7 cellular contexts compared by ENCODE assay signal in the genomic region with DNA sequence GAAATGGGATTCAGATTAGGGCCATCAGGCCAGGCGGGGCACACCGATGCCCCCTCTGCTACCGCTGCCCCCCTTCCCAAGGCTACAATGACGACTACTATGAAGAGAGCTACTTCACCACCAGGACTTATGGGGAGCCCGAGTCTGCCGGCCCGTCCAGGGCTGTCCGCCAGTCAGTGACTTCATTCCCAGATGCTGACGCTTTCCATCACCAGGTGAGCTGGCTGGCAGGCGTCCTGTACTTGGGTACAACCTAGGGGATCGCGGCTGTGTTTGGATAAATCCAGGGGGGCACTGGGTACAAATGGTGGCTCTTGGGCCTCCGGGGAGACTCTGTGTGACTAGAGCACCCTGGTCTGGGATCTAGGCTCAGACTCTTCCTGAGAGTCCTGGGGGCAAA. TPM values are rescaled to one million over a fixed set of nuclear protein-coding genes. Genes with fewer than 3 reads are reported as not detected.
DNase-seq lines count a peak whose midpoint lies in the region; ATAC-seq and TF ChIP-seq lines count a peak whose summit lies in the region.

No MANE protein-coding gene starts in this region.

- H3K9me3 ChIP-seq in HEK293 (ENCODE audit: control insufficient read depth, insufficient read depth, low read depth, low read length) (no peaks in the 10 kb centered on the region), iPS DF 6.9 (ENCODE audit: control insufficient read depth, insufficient read depth, low read length) (no peaks in the 10 kb centered on the region)

- POLR2A ChIA-PET in HEK293 (lab: Yijun Ruan, JAX): interaction anchor here (1.7 to 2.7 kb wide), 2 partner anchors 10 to 18 kb away, joined by 13 to 48 read pairs; a partner anchor contains a TSS

- CTCF ChIA-PET in HEK293 (lab: Yijun Ruan, JAX): no interaction called here

- H3K27ac ChIP-seq in HEK293 (ENCODE audit: extremely low read depth, low read depth, low read length) (0 out of 2 replicates have a peak overlapping the region, but pooled peaks have one; percentile 91), iPS DF 6.9 (ENCODE audit: low read length) (no peak overlapping the region)

- TF ChIP-seq CTCF in HEK293 (tag by site-specific recombination; IDR thresholded peaks at IDR 0.05): no peak
- no peak for TF ChIP-seq CTCF in GM13977 (IDR thresholded peaks at IDR 0.05; ENCODE audit: extremely low read depth, insufficient read depth, missing control alignments)

- no peak for ATAC-seq in stimulated activated memory B cell treated with anti-CD40 and anti-IgM and Interleukin-4, amounts not matched to agents 10 μg/mL and 1 μg/mL and 100 μg/mL, for 72 hours
- no peak for ATAC-seq in GM21529 (IDR thresholded peaks at IDR 0.05; ENCODE audit: unreplicated experiment)

- H3K4me1 ChIP-seq in HEK293 (ENCODE audit: control insufficient read depth, insufficient read depth, low read length) (0 out of 2 replicates have a peak, but pooled peaks cover 3% of the 10 kb centered on the region), iPS DF 6.9 (ENCODE audit: control insufficient read depth, insufficient read depth, low read length) (peaks cover 7% of the 10 kb centered on the region; the same call in 1 of the 2 replicates)

- in situ Hi-C loops in GM13977 (cut with MboI; ENCODE audit: low pct_unique_long_range_greater_than_20kb, low sequenced_read_pairs, unreplicated experiment): no loop called here

- H3K27me3 Mint-ChIP-seq in activated T-helper 1 cell treated with anti-CD3 and anti-CD28 coated beads, Interleukin-12 subunit alpha, Interleukin-12 subunit beta, Interleukin-2, Interleukin-4 antibody, amounts not matched to agents 30 ng/mL and 10 ng/mL and 1 ng/mL, durations not matched to agents 14 hours and 24 hours and 36 hours (ENCODE audit: insufficient read depth): no peaks in the 10 kb centered on the region
- no peaks in the 10 kb centered on the region for H3K27me3 Mint-ChIP-seq in stimulated activated memory B cell treated with anti-CD40 and anti-IgM and Interleukin-4, amounts not matched to agents 10 μg/mL and 1 μg/mL and 100 μg/mL, for 72 hours

- no CpG with 5 or more reads among the region's 13 CpGs for WGBS in iPS DF 6.9 (ENCODE audit: insufficient coverage, insufficient read length)

- H3K36me3 ChIP-seq in HEK293 (ENCODE audit: control insufficient read depth in 2 of 2, insufficient read depth in 1 of 2, low read length in 2 of 2): peaks cover 0 to 22% of the 10 kb centered on the region in 2 experiments; a peak in 2 of 3 replicates
- peaks cover 5% of the 10 kb centered on the region; the same call in 1 of the 2 replicates for H3K36me3 ChIP-seq in iPS DF 6.9 (ENCODE audit: control insufficient read depth, insufficient read depth, low read length)

- no peak for DNase-seq in activated T-helper 1 cell treated with anti-CD3 and anti-CD28 coated beads, Interleukin-12 subunit alpha, Interleukin-12 subunit beta, Interleukin-2, Interleukin-4 antibody, amounts not matched to agents 30 ng/mL and 10 ng/mL and 1 ng/mL, durations not matched to agents 14 hours and 24 hours and 36 hours (ENCODE audit: low spot score)
- DNase-seq in iPS DF 6.9 (ENCODE audit: low read depth, low spot score): no peak
- DNase-seq in posterior cingulate gyrus: no peak
- DNase-seq in GM13977 (ENCODE audit: low spot score): no peak

- H3K27ac Mint-ChIP-seq in activated T-helper 1 cell treated with anti-CD3 and anti-CD28 coated beads, Interleukin-12 subunit alpha, Interleukin-12 subunit beta, Interleukin-2, Interleukin-4 antibody, amounts not matched to agents 30 ng/mL and 10 ng/mL and 1 ng/mL, durations not matched to agents 14 hours and 24 hours and 36 hours: peak overlapping the region; percentile 78
- peak overlapping the region; percentile 91 for H3K27ac Mint-ChIP-seq in stimulated activated memory B cell treated with anti-CD40 and anti-IgM and Interleukin-4, amounts not matched to agents 10 μg/mL and 1 μg/mL and 100 μg/mL, for 72 hours

- H3K4me3 ChIP-seq in HEK293 (ENCODE audit: low read depth, low read length) (peak overlapping the region; percentile 73), iPS DF 6.9 (ENCODE audit: low read length) (peak overlapping the region; percentile 89; the same call in 1 of the 2 replicates)

- H3K27me3 ChIP-seq in iPS DF 6.9 (ENCODE audit: control insufficient read depth, insufficient read depth, low read length): no peaks in the 10 kb centered on the region

- H3K4me1 Mint-ChIP-seq in activated T-helper 1 cell treated with anti-CD3 and anti-CD28 coated beads, Interleukin-12 subunit alpha, Interleukin-12 subunit beta, Interleukin-2, Interleukin-4 antibody, amounts not matched to agents 30 ng/mL and 10 ng/mL and 1 ng/mL, durations not matched to agents 14 hours and 24 hours and 36 hours (ENCODE audit: low read depth): peaks cover 4% of the 10 kb centered on the region
- peaks cover 31% of the 10 kb centered on the region for H3K4me1 Mint-ChIP-seq in stimulated activated memory B cell treated with anti-CD40 and anti-IgM and Interleukin-4, amounts not matched to agents 10 μg/mL and 1 μg/mL and 100 μg/mL, for 72 hours

- peak overlapping the region; percentile 89 for H3K4me3 Mint-ChIP-seq in activated T-helper 1 cell treated with anti-CD3 and anti-CD28 coated beads, Interleukin-12 subunit alpha, Interleukin-12 subunit beta, Interleukin-2, Interleukin-4 antibody, amounts not matched to agents 30 ng/mL and 10 ng/mL and 1 ng/mL, durations not matched to agents 14 hours and 24 hours and 36 hours
- H3K4me3 Mint-ChIP-seq in stimulated activated memory B cell treated with anti-CD40 and anti-IgM and Interleukin-4, amounts not matched to agents 10 μg/mL and 1 μg/mL and 100 μg/mL, for 72 hours: peak overlapping the region; percentile 87

- intact Hi-C loops in activated T-helper 1 cell treated with anti-CD3 and anti-CD28 coated beads, Interleukin-12 subunit alpha, Interleukin-12 subunit beta, Interleukin-2, Interleukin-4 antibody, amounts not matched to agents 30 ng/mL and 10 ng/mL and 1 ng/mL, durations not matched to agents 14 hours and 24 hours and 36 hours (cut with micrococcal nuclease): no loop called here
- intact Hi-C loops in posterior cingulate gyrus (cut with DNase I): no loop called here

- no peaks in the 10 kb centered on the region for H3K9me3 Mint-ChIP-seq in activated T-helper 1 cell treated with anti-CD3 and anti-CD28 coated beads, Interleukin-12 subunit alpha, Interleukin-12 subunit beta, Interleukin-2, Interleukin-4 antibody, amounts not matched to agents 30 ng/mL and 10 ng/mL and 1 ng/mL, durations not matched to agents 14 hours and 24 hours and 36 hours
- H3K9me3 Mint-ChIP-seq in stimulated activated memory B cell treated with anti-CD40 and anti-IgM and Interleukin-4, amounts not matched to agents 10 μg/mL and 1 μg/mL and 100 μg/mL, for 72 hours: no peaks in the 10 kb centered on the region

- H3K36me3 Mint-ChIP-seq in activated T-helper 1 cell treated with anti-CD3 and anti-CD28 coated beads, Interleukin-12 subunit alpha, Interleukin-12 subunit beta, Interleukin-2, Interleukin-4 antibody, amounts not matched to agents 30 ng/mL and 10 ng/mL and 1 ng/mL, durations not matched to agents 14 hours and 24 hours and 36 hours (ENCODE audit: low read depth): peaks cover 10% of the 10 kb centered on the region
- peaks cover 11% of the 10 kb centered on the region for H3K36me3 Mint-ChIP-seq in stimulated activated memory B cell treated with anti-CD40 and anti-IgM and Interleukin-4, amounts not matched to agents 10 μg/mL and 1 μg/mL and 100 μg/mL, for 72 hours

TF ChIP-seq in HEK293, 187 proteins besides CTCF, POLR2A, EP300 and RAD21:
- TF ChIP-seq GLIS1 (tag by site-specific recombination; IDR thresholded peaks at IDR 0.05) (peak; percentile 50; the same call in 1 of the 2 replicates), ZNF16 (tag by site-specific recombination; IDR thresholded peaks at IDR 0.05; ENCODE audit: low read depth) (no peak)
TF ChIP-seq in HEK293: peak in this region for 1.

RNA-seq across cellular contexts. Expression of a gene that starts 1.1 kb away (rescaled TPM):
- total RNA-seq in activated T-helper 1 cell treated with anti-CD3 and anti-CD28 coated beads, Interleukin-12 subunit alpha, Interleukin-12 subunit beta, Interleukin-2, Interleukin-4 antibody, amounts not matched to agents 30 ng/mL and 10 ng/mL and 1 ng/mL, durations not matched to agents 14 hours and 24 hours and 36 hours: 83.3 and 85.5 TPM in 2 replicates

RNA-seq across cellular contexts. Expression of a gene that starts 5.7 kb away (rescaled TPM):
- 854 and 873 TPM in 2 replicates for total RNA-seq in activated T-helper 1 cell treated with anti-CD3 and anti-CD28 coated beads, Interleukin-12 subunit alpha, Interleukin-12 subunit beta, Interleukin-2, Interleukin-4 antibody, amounts not matched to agents 30 ng/mL and 10 ng/mL and 1 ng/mL, durations not matched to agents 14 hours and 24 hours and 36 hours

RNA-seq across cellular contexts. Expression of a gene that starts 18.0 kb away (rescaled TPM):
- 2,208 and 2,261 TPM in 2 replicates for total RNA-seq in activated T-helper 1 cell treated with anti-CD3 and anti-CD28 coated beads, Interleukin-12 subunit alpha, Interleukin-12 subunit beta, Interleukin-2, Interleukin-4 antibody, amounts not matched to agents 30 ng/mL and 10 ng/mL and 1 ng/mL, durations not matched to agents 14 hours and 24 hours and 36 hours

RNA-seq across cellular contexts. Expression of a gene that starts 28.9 kb away (rescaled TPM):
- total RNA-seq in activated T-helper 1 cell treated with anti-CD3 and anti-CD28 coated beads, Interleukin-12 subunit alpha, Interleukin-12 subunit beta, Interleukin-2, Interleukin-4 antibody, amounts not matched to agents 30 ng/mL and 10 ng/mL and 1 ng/mL, durations not matched to agents 14 hours and 24 hours and 36 hours: 12.4 and 14.5 TPM in 2 replicates

RNA-seq across cellular contexts. Expression of a gene that starts 31.2 kb away (rescaled TPM):
- total RNA-seq in activated T-helper 1 cell treated with anti-CD3 and anti-CD28 coated beads, Interleukin-12 subunit alpha, Interleukin-12 subunit beta, Interleukin-2, Interleukin-4 antibody, amounts not matched to agents 30 ng/mL and 10 ng/mL and 1 ng/mL, durations not matched to agents 14 hours and 24 hours and 36 hours: 65.2 and 69.2 TPM in 2 replicates
